9 cellular contexts compared by ENCODE assay signal in the genomic region with DNA sequence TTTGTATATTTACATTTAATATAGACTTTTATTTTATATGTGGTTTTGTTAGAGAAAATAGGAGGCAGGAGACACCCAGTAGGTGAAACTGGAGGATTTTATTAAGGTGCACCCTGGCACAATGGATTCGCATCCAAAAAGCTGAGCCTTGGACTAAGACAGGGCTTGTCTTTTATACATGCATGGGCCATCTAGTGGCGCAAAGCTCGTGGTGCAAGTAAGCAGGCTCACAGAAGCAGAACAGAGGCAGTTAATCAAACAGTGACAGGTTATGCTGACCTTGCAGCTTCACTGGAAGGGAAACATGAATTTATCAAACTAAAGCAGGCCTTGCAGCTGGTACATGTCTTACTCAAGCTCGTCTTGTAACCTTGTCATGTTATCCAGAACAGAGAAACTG. TPM values are rescaled to one million over a fixed set of nuclear protein-coding genes. Genes with fewer than 3 reads are reported as not detected.
DNase-seq lines count a peak whose midpoint lies in the region; TF ChIP-seq lines count a peak whose summit lies in the region.
"Had no signal": no experiment of that assay in that cellular context is flagged by ENCODE, and none has a peak within 500 bp of the region (broad histone marks: within the 10 kb centered on the region; RNA-seq: fewer than 3 reads in every experiment).

No MANE protein-coding gene starts in this region.

- TF ChIP-seq CTCF in mammary epithelial cell (conservative IDR thresholded peaks at IDR 0.05 in 1 of 2, IDR thresholded peaks at IDR 0.05 in 1 of 2; ENCODE audit: extremely low read depth in 1 of 2, insufficient read depth in 1 of 2, low read depth in 1 of 2, low read length in 2 of 2): peak; percentile 36 to 49
- TF ChIP-seq CTCF in neural progenitor cell (IDR thresholded peaks at IDR 0.05): peak; percentile 35
- no peak for TF ChIP-seq CTCF in lower leg skin (IDR thresholded peaks at IDR 0.05)

- TF ChIP-seq POLR2A in lower leg skin (IDR thresholded peaks at IDR 0.05): no peak

- H4K20me1 ChIP-seq in mammary epithelial cell (ENCODE audit: insufficient read depth, low read length) (no peaks in the 10 kb centered on the region), neural progenitor cell (ENCODE audit: low read depth) (no peaks in the 10 kb centered on the region)

- H3K4me3 Mint-ChIP-seq in neural progenitor cell: no peak overlapping the region

- intact Hi-C loops in mammary epithelial cell (cut with micrococcal nuclease) (no loop called here), lower leg skin (cut with DNase I; ENCODE audit: low total_unique reads) (no loop called here)

- H3K27me3 Mint-ChIP-seq in neural progenitor cell (ENCODE audit: insufficient read depth, low read depth): peaks cover 3% of the 10 kb centered on the region

- CTCF ChIA-PET in mammary epithelial cell (lab: Charles Lee; ENCODE audit: low non-redundant PET): interaction anchor here (0.7 kb wide), 1 partner anchor 35 kb away, joined by 3 read pairs; no protein-coding TSS in a partner anchor

- no peak overlapping the region for H2BK120ac ChIP-seq in neuronal stem cell (ENCODE audit: low read depth, low read length)

- H2AK5ac ChIP-seq in neuronal stem cell (ENCODE audit: low read depth, low read length): no peak overlapping the region

- no peak overlapping the region for H3K27ac Mint-ChIP-seq in neural progenitor cell
- H3K27ac Mint-ChIP-seq: activated naive CD4-positive, alpha-beta T cell treated with anti-CD3 and anti-CD28 coated beads, Interleukin-2, amount 50 U/mL, for 72 hours had no signal

- BruUV-seq in mammary epithelial cell (replicated peaks; lab: Mats Ljungman, UMichigan): no TSS peak

- in situ Hi-C loops in mammary epithelial cell (cut with MboI; ENCODE audit: low sequenced_read_pairs in 2 of 2): no loop called here

- H4K91ac ChIP-seq in neuronal stem cell (ENCODE audit: low read depth, low read length, poor library complexity): no peak overlapping the region

- no peaks in the 10 kb centered on the region for H3K36me3 ChIP-seq in mammary epithelial cell (ENCODE audit: insufficient read depth, low read length)
- H3K36me3 ChIP-seq in neural progenitor cell: peaks cover 16% of the 10 kb centered on the region
- peaks cover 4 to 38% of the 10 kb centered on the region in 2 donors for H3K36me3 ChIP-seq in neuronal stem cell (replicated peaks in 1 of 2; ENCODE audit: control insufficient read depth in 2 of 2, insufficient read depth in 2 of 2, low read length in 2 of 2)

- H3K4me2 ChIP-seq in mammary epithelial cell (ENCODE audit: insufficient read depth, low read depth, low read length) (no peak overlapping the region), neural progenitor cell (no peak overlapping the region), neuronal stem cell (ENCODE audit: insufficient read depth, low read length, poor library complexity, severe bottlenecking) (no peak overlapping the region)

- H2BK15ac ChIP-seq in neuronal stem cell (ENCODE audit: low read length): no peak overlapping the region

- H2AFZ ChIP-seq in mammary epithelial cell (ENCODE audit: low read depth, low read length): no peak overlapping the region
- H2AFZ ChIP-seq in neural progenitor cell (replicated peaks): no peak overlapping the region
- H2AFZ ChIP-seq in neuronal stem cell (ENCODE audit: low read length): no peak overlapping the region

- H3K27ac ChIP-seq in mammary epithelial cell (ENCODE audit: insufficient read depth, low read depth, low read length): no peak overlapping the region
- H3K27ac ChIP-seq in neural progenitor cell: no peak overlapping the region
- H3K27ac ChIP-seq in neuronal stem cell (replicated peaks; ENCODE audit: low read length): no peak overlapping the region

- H3K9me3 Mint-ChIP-seq in neural progenitor cell: peaks cover 67% of the 10 kb centered on the region

- peaks cover 2% of the 10 kb centered on the region for H3K79me1 ChIP-seq in neuronal stem cell (ENCODE audit: low read depth, low read length)

- dilution Hi-C loops in mammary epithelial cell (cut with HindIII; ENCODE audit: low sequenced_read_pairs): no loop called here

- H2BK5ac ChIP-seq in neuronal stem cell (ENCODE audit: low read length): no peak overlapping the region

- H3F3A ChIP-seq in neural progenitor cell (ENCODE audit: low read depth): peaks cover 1% of the 10 kb centered on the region

- H3K4me1 ChIP-seq in mammary epithelial cell (ENCODE audit: insufficient read depth, low read length) (no peaks in the 10 kb centered on the region), neural progenitor cell (no peaks in the 10 kb centered on the region), neuronal stem cell (ENCODE audit: control insufficient read depth in 2 of 2, insufficient read depth in 1 of 2, low read depth in 1 of 2, low read length in 2 of 2) (no peaks in the 10 kb centered on the region)

- no peak overlapping the region for H3K18ac ChIP-seq in neuronal stem cell (ENCODE audit: low read length)

- no peak overlapping the region for H3K23ac ChIP-seq in neuronal stem cell (ENCODE audit: low read depth, low read length, poor library complexity)

- H3K4me1 Mint-ChIP-seq in neural progenitor cell: no peaks in the 10 kb centered on the region

- H3K9me3 ChIP-seq in mammary epithelial cell (replicated peaks; ENCODE audit: insufficient read depth, low read length) (peaks cover 32% of the 10 kb centered on the region), neural progenitor cell (ENCODE audit: low read depth) (peaks cover 9% of the 10 kb centered on the region), neuronal stem cell (replicated peaks in 1 of 2; ENCODE audit: control insufficient read depth in 2 of 2, insufficient read depth in 1 of 2, low read depth in 1 of 2, low read length in 2 of 2) (peaks cover 31 to 76% of the 10 kb centered on the region in 2 donors)

- no peak overlapping the region for H4K8ac ChIP-seq in neuronal stem cell (ENCODE audit: low read depth, low read length)

- no peaks in the 10 kb centered on the region for H3K79me2 ChIP-seq in mammary epithelial cell (ENCODE audit: insufficient read depth, low read length)
- H3K79me2 ChIP-seq in neural progenitor cell (ENCODE audit: low read depth): peaks cover 7% of the 10 kb centered on the region

- DNase-seq in activated T-cell treated with anti-CD3 and anti-CD28 coated beads for 1 hour (ENCODE audit: low read depth) (peak; percentile 15), activated T-cell treated with anti-CD3 and anti-CD28 coated beads for 4 hours (no peak), RKO (ENCODE audit: low spot score) (peak; percentile 70), mammary epithelial cell (peak; percentile 14), neural progenitor cell (ENCODE audit: low spot score) (peak; percentile 25), NCI-H2107 treated with DMSO at 0.1 percent for 48 hours (lab: John Stamatoyannopoulos, UW; ENCODE audit: unreplicated experiment) (no peak), lower leg skin (ENCODE audit: low spot score in 2 of 2) (no peak), neuronal stem cell (ENCODE audit: low spot score) (no peak)

- 55% methylated on average over 4 of the region's 4 CpGs for WGBS in mammary epithelial cell (ENCODE audit: low coverage, missing lambda C conversion rate)
- WGBS in lower leg skin, 2 donors: 62 to 64% methylated on average over 4 of the region's 4 CpGs
- WGBS in neuronal stem cell (ENCODE audit: extremely low coverage in 2 of 2, insufficient read length in 2 of 2, insufficient replicate concordance in 1 of 2), 2 donors: no CpG with 5 or more reads among the region's 4 CpGs

- H3K9ac ChIP-seq in mammary epithelial cell (ENCODE audit: insufficient read depth, low read length) (no peak overlapping the region), neural progenitor cell (no peak overlapping the region), neuronal stem cell (ENCODE audit: low read depth, low read length, poor library complexity) (no peak overlapping the region)

- peaks cover 29% of the 10 kb centered on the region for H3K36me3 Mint-ChIP-seq in neural progenitor cell

- H3K4me3 ChIP-seq in mammary epithelial cell (replicated peaks in 1 of 3; ENCODE audit: insufficient read depth in 1 of 3, low read depth in 2 of 3, low read length in 3 of 3): no peak overlapping the region
- no peak overlapping the region for H3K4me3 ChIP-seq in neural progenitor cell
- H3K4me3 ChIP-seq in lower leg skin (ENCODE audit: low read depth, poor library complexity, severe bottlenecking): no peak overlapping the region
- H3K4me3 ChIP-seq in neuronal stem cell (ENCODE audit: low read length in 2 of 2): no peak overlapping the region

- H3K14ac ChIP-seq in neuronal stem cell (ENCODE audit: low read length): no peak overlapping the region

- H2BK12ac ChIP-seq in neuronal stem cell (ENCODE audit: low read length): no peak overlapping the region

- no peak overlapping the region for H3K4ac ChIP-seq in neuronal stem cell (ENCODE audit: low read length)

- H3K27me3 ChIP-seq in mammary epithelial cell (ENCODE audit: insufficient read depth, low read length): no peaks in the 10 kb centered on the region
- H3K27me3 ChIP-seq in neural progenitor cell: no peaks in the 10 kb centered on the region
- H3K27me3 ChIP-seq in neuronal stem cell (ENCODE audit: control insufficient read depth in 3 of 3, insufficient read depth in 3 of 3, low read depth in 1 of 3, low read length in 3 of 3): no peaks in the 10 kb centered on the region

RNA-seq across cellular contexts. Expression of a gene that starts 58.8 kb away (rescaled TPM):
- total RNA-seq in mammary epithelial cell: 1 to 10 TPM; 1.3 to 2.3 TPM
- 0.19 TPM for polyA plus RNA-seq in mammary epithelial cell
- not detected for polyA minus RNA-seq in mammary epithelial cell
- 11.4 and 16.7 TPM in 2 replicates for total RNA-seq in neural progenitor cell (ENCODE audit: low replicate concordance)
- 1 to 10 TPM; 1.5 to 3.3 (median 2.7) TPM for total RNA-seq in lower leg skin
- 4.2 TPM for polyA plus RNA-seq in neuronal stem cell (2013, experiment 1 of 2)
- polyA plus RNA-seq in neuronal stem cell (2013, experiment 2 of 2): 4.7 TPM

Comparison
In these comparisons a context has a peak if more than half of its experiments do, and no peak if none do; other contexts are left out.
1. DNase-seq: peak in activated T-cell treated with anti-CD3 and anti-CD28 coated beads for 1 hour (single experiment), RKO (single experiment), mammary epithelial cell (single experiment) and neural progenitor cell (single experiment); none in activated T-cell treated with anti-CD3 and anti-CD28 coated beads for 4 hours (single experiment), NCI-H2107 treated with DMSO at 0.1 percent for 48 hours (single experiment), lower leg skin (0 of 2) and neuronal stem cell (single experiment).
2. CTCF ChIP-seq: peak in mammary epithelial cell (2 of 2) and neural progenitor cell (single experiment); none in lower leg skin (0 of 3).